Comparison of ENCODE assay signal across 30 cellular contexts in genomic region chr18:63965716-63966330, GRCh38. TPM values are rescaled to one million over a fixed set of nuclear protein-coding genes. Genes with fewer than 3 reads are reported as not detected.
DNase-seq lines count a peak whose midpoint lies in the region; TF ChIP-seq lines count a peak whose summit lies in the region.
"Had no signal": no experiment of that assay in that cellular context is flagged by ENCODE, and none has a peak within 500 bp of the region (broad histone marks: within the 10 kb centered on the region; RNA-seq: fewer than 3 reads in every experiment).

No MANE protein-coding gene starts in this region.

- H3K4me3 Mint-ChIP-seq in neural crest cell (peak overlapping the region; percentile 16), CD14-positive monocyte (no peak overlapping the region)
- H3K4me3 Mint-ChIP-seq: CD4-positive, alpha-beta memory T cell; HFFc6 had no signal

- H3K9me3 Mint-ChIP-seq in neural crest cell (no peaks in the 10 kb centered on the region), CD14-positive monocyte (no peaks in the 10 kb centered on the region)
- H3K9me3 Mint-ChIP-seq: CD4-positive, alpha-beta memory T cell; HFFc6 had no signal

- DNase-seq in AG08395 (ENCODE audit: low spot score) (peak; percentile 23), SW480 (ENCODE audit: low spot score) (peak; percentile 21), epithelial cell of esophagus (ENCODE audit: low read depth) (peak; percentile 34), neural crest cell (ENCODE audit: low read depth, low spot score) (no peak), nucleus accumbens (lab: John Stamatoyannopoulos, UW) (no peak), hepatic stellate cell (ENCODE audit: low spot score) (no peak), CD14-positive monocyte (ENCODE audit: low spot score) (no peak), T-helper 2 cell (no peak)
- DNase-seq: CD4-positive, alpha-beta memory T cell; COR-L47; GDM1; GOT3; HFFc6; IMR-90; KG1; MM.1S; NCI-H1048; NCI-H1417; NCI-H1694; NCI-H2029 treated with DMSO at 0.1 percent for 48 hours; NCI-H446 treated with DMSO at 0.1 percent for 48 hours; NCI-H526; PC-9; Right ventricle myocardium superior had no signal

- intact Hi-C loops in CD14-positive monocyte (cut with micrococcal nuclease) = no loop called here

- H3K4me1 Mint-ChIP-seq in neural crest cell = peaks cover 14% of the 10 kb centered on the region
- H3K4me1 Mint-ChIP-seq in CD14-positive monocyte = peaks cover 64% of the 10 kb centered on the region

- H3K36me3 Mint-ChIP-seq in neural crest cell (ENCODE audit: low read depth) = peaks cover 5% of the 10 kb centered on the region
- no peaks in the 10 kb centered on the region for H3K36me3 Mint-ChIP-seq in CD14-positive monocyte

- TF ChIP-seq CTCF in epithelial cell of esophagus (IDR thresholded peaks at IDR 0.05; ENCODE audit: insufficient read depth, low read depth, low read length, missing control alignments) (no peak), neural crest cell (conservative IDR thresholded peaks at IDR 0.05) (no peak), CD14-positive monocyte (IDR thresholded peaks at IDR 0.05) (no peak)

- H3K27ac Mint-ChIP-seq in neural crest cell (ENCODE audit: unreplicated experiment) (no peak overlapping the region), CD14-positive monocyte (no peak overlapping the region)
- H3K27ac Mint-ChIP-seq: HFFc6 had no signal

- H3K4me3 ChIP-seq in epithelial cell of esophagus (ENCODE audit: low read length) = no peak overlapping the region
- H3K4me3 ChIP-seq: BLaER1, GM12878, HAP-1, PC-9 had no signal

- no peaks in the 10 kb centered on the region for H3K27me3 Mint-ChIP-seq in neural crest cell (ENCODE audit: low read depth)
- H3K27me3 Mint-ChIP-seq in CD14-positive monocyte (ENCODE audit: low read depth in 3 of 3) = peaks cover 0 to 5% (median 0%) of the 10 kb centered on the region in 3 donors

RNA-seq across cellular contexts. Expression of gene SERPINB8, which starts 4.1 kb away (rescaled TPM):
- total RNA-seq in neural crest cell = 3.7 and 3.9 TPM in 2 replicates
- polyA plus RNA-seq in CD14-positive monocyte = 100 to 1,000 TPM; 115 to 141 TPM

RNA-seq across cellular contexts. Expression of gene HMSD, which starts 16.7 kb away (rescaled TPM):
- total RNA-seq in neural crest cell = 8.5 and 10.0 TPM in 2 replicates
- not detected for polyA plus RNA-seq in CD14-positive monocyte
- total RNA-seq: PC-9, RPMI7951, SK-MEL-5 had no signal
- polyA plus RNA-seq: CD4-positive, alpha-beta memory T cell had no signal

RNA-seq across cellular contexts. Expression of gene SERPINB10, which starts 58.1 kb away (rescaled TPM):
- not detected in 2 replicates for total RNA-seq in neural crest cell
- polyA plus RNA-seq in CD14-positive monocyte = 1 to 10 TPM; 1.3 to 2.0 TPM
- total RNA-seq: A172; CD4-positive, alpha-beta memory T cell; IMR-90; PC-9; Right ventricle myocardium superior had no signal
- polyA plus RNA-seq: CD4-positive, alpha-beta memory T cell; IMR-90 had no signal

Comparison
In these comparisons a context has a peak if more than half of its experiments do, and no peak if none do; other contexts are left out.
1. DNase-seq: peak in AG08395 (single experiment), SW480 (single experiment) and epithelial cell of esophagus (single experiment); none in neural crest cell (single experiment), nucleus accumbens (0 of 56), hepatic stellate cell (single experiment), CD14-positive monocyte (single experiment) and T-helper 2 cell (0 of 5).